In the genomic region with DNA sequence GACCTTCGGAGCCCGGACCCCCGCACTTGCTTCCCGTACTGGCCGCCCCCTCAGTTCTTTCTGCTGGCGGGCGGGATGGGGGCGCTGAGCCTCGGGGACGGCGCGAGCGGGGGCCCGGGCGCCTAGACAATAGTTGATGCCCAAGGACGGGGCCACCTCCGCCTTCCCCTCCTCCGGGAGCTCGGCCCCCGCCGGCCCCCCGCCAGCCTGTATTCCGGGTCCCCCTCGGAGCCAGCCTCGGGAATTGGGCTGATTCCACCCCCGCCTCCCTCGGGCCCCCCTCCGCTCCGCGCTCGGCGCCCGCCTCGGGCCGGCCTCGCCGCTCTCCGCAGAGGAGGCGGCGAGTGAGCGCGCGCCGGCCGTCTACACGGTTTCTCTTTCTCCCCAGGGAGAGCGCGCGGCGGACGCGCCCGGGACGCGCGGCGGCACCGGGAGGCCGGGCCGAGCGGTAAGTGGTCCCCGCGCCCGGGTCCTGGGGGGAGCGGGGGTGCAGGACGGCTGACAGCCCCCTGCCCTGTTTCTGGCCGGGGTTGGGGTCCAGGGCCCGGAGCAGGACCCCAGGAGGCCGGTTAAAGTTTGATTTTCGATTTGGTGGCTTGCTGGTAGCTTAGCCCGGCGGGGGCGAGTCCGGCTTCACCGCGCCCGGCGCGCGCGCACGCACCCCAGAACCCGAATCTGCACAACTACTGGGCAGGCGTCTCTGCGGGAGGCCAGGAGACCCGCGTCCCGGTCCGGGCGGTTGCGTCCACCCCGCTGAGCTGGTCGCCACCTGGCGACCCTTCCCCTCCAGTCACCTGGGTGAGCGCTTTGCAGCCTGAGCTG, we compare ENCODE assay signal across 8 cellular contexts. TPM values are rescaled to one million over a fixed set of nuclear protein-coding genes. Genes with fewer than 3 reads are reported as not detected.
A peak's percentile ranks its signal among the peaks of the same experiment; 100 is the strongest.
DNase-seq lines count a peak whose midpoint lies in the region; ATAC-seq, FAIRE-seq and TF ChIP-seq lines count a peak whose summit lies in the region.

No MANE protein-coding gene starts in this region.

- H3K36me3 ChIP-seq in WERI-Rb-1 (peaks cover 6% of the 10 kb centered on the region), bronchial epithelial cell (ENCODE audit: control insufficient read depth, insufficient read depth, low read length) (no peaks in the 10 kb centered on the region)

- H3K4me3 ChIP-seq in WERI-Rb-1 (ENCODE audit: low read depth, low read length), result peak overlapping the region; percentile 93
- peak overlapping the region; percentile 92 for H3K4me3 ChIP-seq in bronchial epithelial cell (ENCODE audit: low read depth, low read length)

- ATAC-seq in GM21423 (IDR thresholded peaks at IDR 0.05; ENCODE audit: unreplicated experiment), result peak; percentile 26

- no peaks in the 10 kb centered on the region for H3K9me3 ChIP-seq in WERI-Rb-1 (ENCODE audit: severe bottlenecking)

- in situ Hi-C loops in KBM-7 (cut with MboI; ENCODE audit: low pct_unique_long_range_greater_than_20kb, low sequenced_read_pairs), result no loop called here

- FAIRE-seq in bronchial epithelial cell (lab: Jason Lieb, UNC), result no peak

- TF ChIP-seq CTCF in WERI-Rb-1 (IDR thresholded peaks at IDR 0.05; ENCODE audit: low read depth, low read length) (peak; percentile 28; the same call in 1 of the 2 replicates), bronchial epithelial cell (IDR thresholded peaks at IDR 0.05; ENCODE audit: insufficient read depth, low read length, severe bottlenecking) (no peak)

- peak; percentile 12 for DNase-seq in DMS79 (lab: John Stamatoyannopoulos, UW)
- peak; percentile 53 for DNase-seq in KBM-7
- peak; percentile 52 for DNase-seq in WERI-Rb-1
- DNase-seq in bronchial epithelial cell (ENCODE audit: low read depth), result peak; percentile 17
- peak; percentile 54 for DNase-seq in inferior parietal cortex (ENCODE audit: extremely low spot score)
- peak; percentile 24 to 31 for DNase-seq in stimulated activated CD4-positive, alpha-beta T cell treated with anti-CD3 and anti-CD28 coated beads, Interleukin-12 subunit alpha, Interleukin-12 subunit beta, amount 100 ng/mL, for 24 hours (ENCODE audit: low read depth in 2 of 2)
- no peak for DNase-seq in AML-193 (lab: John Stamatoyannopoulos, UW)

- H3K27me3 ChIP-seq in WERI-Rb-1 (ENCODE audit: insufficient read depth, low read depth, severe bottlenecking), result no peaks in the 10 kb centered on the region
- no peaks in the 10 kb centered on the region for H3K27me3 ChIP-seq in bronchial epithelial cell (ENCODE audit: control insufficient read depth, insufficient read depth, low read length)

- H3K27ac ChIP-seq in WERI-Rb-1, result peak overlapping the region; percentile 97

RNA-seq across cellular contexts. Expression of gene SIPA1L1, which starts 0.7 kb away (rescaled TPM):
- 38.2 and 50.8 TPM in 2 replicates for total RNA-seq in bronchial epithelial cell

Comparison
In these comparisons a context has a peak if more than half of its experiments do, and no peak if none do; other contexts are left out.
1. DNase-seq: peak in DMS79 (single experiment), KBM-7 (single experiment), WERI-Rb-1 (single experiment), bronchial epithelial cell (single experiment), inferior parietal cortex (single experiment) and stimulated activated CD4-positive, alpha-beta T cell treated with anti-CD3 and anti-CD28 coated beads, Interleukin-12 subunit alpha, Interleukin-12 subunit beta, amount 100 ng/mL, for 24 hours (2 of 2); none in AML-193 (0 of 2).